Comparison of ENCODE assay signal across 9 cellular contexts in the genomic region with DNA sequence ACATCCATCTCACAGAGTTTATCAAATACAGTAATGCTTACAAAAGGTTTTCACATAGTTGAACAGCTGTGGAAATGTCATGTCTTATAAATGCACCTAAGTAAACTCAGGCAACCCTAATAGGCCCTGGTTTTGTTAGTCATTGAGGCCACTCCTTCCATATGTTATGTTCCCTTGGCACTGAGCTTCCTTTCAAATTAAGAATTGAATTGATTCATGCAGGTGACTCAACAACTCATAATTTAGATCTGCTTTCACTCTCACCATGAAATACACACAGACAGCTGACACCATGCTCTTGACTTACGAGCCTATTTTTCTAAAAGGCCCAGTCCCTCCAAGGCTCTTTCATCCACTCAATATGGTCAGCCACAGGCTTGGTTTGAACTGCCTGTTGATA.
DNase-seq lines count a peak whose midpoint lies in the region; ATAC-seq and TF ChIP-seq lines count a peak whose summit lies in the region.
"Had no signal": no experiment of that assay in that cellular context is flagged by ENCODE, and none has a peak within 500 bp of the region (broad histone marks: within the 10 kb centered on the region; RNA-seq: fewer than 3 reads in every experiment).

No MANE protein-coding gene starts in this region.

- peaks cover 34% of the 10 kb centered on the region for H3F3A ChIP-seq in smooth muscle cell (ENCODE audit: low read depth)

- H3K9ac ChIP-seq in smooth muscle cell (ENCODE audit: low read depth) = no peak overlapping the region

- H3K27ac ChIP-seq in esophagus (ENCODE audit: low read depth in 2 of 2, low read length in 1 of 2) (peak overlapping the region; percentile 31 to 87), smooth muscle cell (ENCODE audit: low read depth) (peak overlapping the region; percentile 78)

- H3K4me2 ChIP-seq in smooth muscle cell = no peak overlapping the region

- no peaks in the 10 kb centered on the region for H3K27me3 ChIP-seq in esophagus (ENCODE audit: control insufficient read depth in 1 of 2, insufficient read depth in 2 of 2, low read length in 2 of 2)
- H3K27me3 ChIP-seq in smooth muscle cell (ENCODE audit: low read depth) = no peaks in the 10 kb centered on the region
- H3K27me3 ChIP-seq: gastrocnemius medialis had no signal

- ATAC-seq in HG03571 (IDR thresholded peaks at IDR 0.05; ENCODE audit: unreplicated experiment) = no peak

- peaks cover 0 to 6% of the 10 kb centered on the region in 2 donors for H3K4me1 ChIP-seq in esophagus (ENCODE audit: control insufficient read depth in 2 of 2, insufficient read depth in 2 of 2, low read length in 1 of 2)
- H3K4me1 ChIP-seq in smooth muscle cell (ENCODE audit: low read depth) = peaks cover 13% of the 10 kb centered on the region

- H3K79me2 ChIP-seq in smooth muscle cell (ENCODE audit: low read depth) = no peaks in the 10 kb centered on the region

- H2AFZ ChIP-seq in smooth muscle cell (ENCODE audit: low read depth) = no peak overlapping the region

- 37 to 59% methylated on average over 1 of the region's 1 CpG for WGBS in esophagus, 2 donors
- whole genome bisulfite sequencing in smooth muscle cell (ENCODE audit: low lambda C conversion rate) = 71% methylated on average over 1 of the region's 1 CpG

- TF ChIP-seq CTCF in HFF-Myc (IDR thresholded peaks at IDR 0.05; ENCODE audit: low read depth, low read length, missing control alignments) (no peak), smooth muscle cell (IDR thresholded peaks at IDR 0.05; ENCODE audit: borderline replicate concordance, insufficient read depth, poor library complexity, severe bottlenecking) (no peak)

- H3K9me3 ChIP-seq in esophagus (ENCODE audit: control insufficient read depth in 2 of 2, insufficient read depth in 1 of 2, low read depth in 1 of 2, low read length in 1 of 2) = no peaks in the 10 kb centered on the region
- H3K9me3 ChIP-seq in smooth muscle cell (replicated peaks; ENCODE audit: low read depth) = no peaks in the 10 kb centered on the region
- H3K9me3 ChIP-seq: gastrocnemius medialis had no signal

- H4K20me1 ChIP-seq in smooth muscle cell (ENCODE audit: low read depth) = no peaks in the 10 kb centered on the region

- peak; percentile 66 for DNase-seq in HFF-Myc (ENCODE audit: extremely low read depth, low read depth)
- peak; percentile 49 for DNase-seq in NCI-H510A (lab: John Stamatoyannopoulos, UW)
- no peak for DNase-seq in smooth muscle cell (lab: John Stamatoyannopoulos, UW; ENCODE audit: unreplicated experiment)
- no peak for DNase-seq in iPS-NIHi7 (ENCODE audit: extremely low spot score)
- DNase-seq in C1 segment of cervical spinal cord (lab: John Stamatoyannopoulos, UW) = no peak
- DNase-seq: gastrocnemius medialis, Right ventricle myocardium superior had no signal

- H3K36me3 ChIP-seq in esophagus (ENCODE audit: control insufficient read depth in 2 of 2, insufficient read depth in 2 of 2, low read length in 1 of 2) (no peaks in the 10 kb centered on the region), smooth muscle cell (ENCODE audit: low read depth) (no peaks in the 10 kb centered on the region)
- H3K36me3 ChIP-seq: gastrocnemius medialis had no signal

- H3K4me3 ChIP-seq in HFF-Myc (replicated peaks; ENCODE audit: low read depth, low read length) (no peak overlapping the region), esophagus (ENCODE audit: low read depth in 1 of 2, low read length in 2 of 2) (no peak overlapping the region), smooth muscle cell (no peak overlapping the region)
- H3K4me3 ChIP-seq: gastrocnemius medialis had no signal

Comparison
In these comparisons a context has a peak if more than half of its experiments do, and no peak if none do; other contexts are left out.
1. DNase-seq: peak in HFF-Myc (single experiment) and NCI-H510A (single experiment); none in smooth muscle cell (single experiment), iPS-NIHi7 (single experiment) and C1 segment of cervical spinal cord (0 of 14).